In the genomic region with DNA sequence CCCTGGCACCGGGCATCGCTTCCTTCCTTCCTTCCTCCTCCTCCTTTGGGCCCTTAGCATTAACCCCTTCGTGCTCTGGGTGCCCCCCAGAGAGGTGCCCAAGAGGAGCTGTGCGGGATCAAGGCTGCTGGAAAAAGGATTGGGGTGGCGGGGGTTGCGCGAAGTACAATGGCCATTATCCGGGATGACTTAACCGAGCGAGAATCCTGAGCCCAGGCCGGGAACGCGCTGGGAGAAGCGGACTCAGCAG, we compare ENCODE assay signal across 9 cellular contexts. TPM values are rescaled to one million over a fixed set of nuclear protein-coding genes. Genes with fewer than 3 reads are reported as not detected.
DNase-seq lines count a peak whose midpoint lies in the region; ATAC-seq and TF ChIP-seq lines count a peak whose summit lies in the region.
"Had no signal": no experiment of that assay in that cellular context is flagged by ENCODE, and none has a peak within 500 bp of the region (broad histone marks: within the 10 kb centered on the region; RNA-seq: fewer than 3 reads in every experiment).

No MANE protein-coding gene starts in this region.

- H3K4me1 ChIP-seq in ES-I3 (ENCODE audit: insufficient read depth, low read length) (peaks cover 14% of the 10 kb centered on the region; the same call in 1 of the 2 replicates), OCI-LY7 (ENCODE audit: insufficient read depth, low read length, poor library complexity, severe bottlenecking) (peaks cover 19% of the 10 kb centered on the region), aorta (ENCODE audit: control insufficient read depth in 1 of 2, insufficient read depth in 2 of 2, low read length in 2 of 2) (no peaks in the 10 kb centered on the region)

- 2 to 6% methylated on average over 14 of the region's 14 CpGs for WGBS in aorta, 2 donors

- TF ChIP-seq CTCF in OCI-LY7 (conservative IDR thresholded peaks at IDR 0.05; ENCODE audit: low read length) (no peak), fibroblast of the aortic adventitia (IDR thresholded peaks at IDR 0.05; ENCODE audit: insufficient read depth, low read length) (no peak)

- CTCF ChIA-PET in OCI-LY7 (lab: Charles Lee; ENCODE audit: unreplicated experiment) = interaction anchor here (1.2 to 2.2 kb wide), 3 partner anchors 9 to 22 kb away, joined by 4 to 16 read pairs (median 4); no protein-coding TSS in a partner anchor

- H2AFZ ChIP-seq in OCI-LY7 (ENCODE audit: low read length) = no peak overlapping the region

- no peaks in the 10 kb centered on the region for H3K36me3 ChIP-seq in ES-I3 (ENCODE audit: insufficient read depth, low read length)
- no peaks in the 10 kb centered on the region for H3K36me3 ChIP-seq in OCI-LY7 (ENCODE audit: insufficient read depth, low read length)
- H3K36me3 ChIP-seq in aorta (ENCODE audit: control insufficient read depth in 1 of 2, insufficient read depth in 2 of 2, low read length in 1 of 2) = no peaks in the 10 kb centered on the region

- H3K4me3 ChIP-seq in OCI-LY7 (ENCODE audit: low read depth, low read length, poor library complexity, severe bottlenecking) = peak overlapping the region; percentile 23
- peak overlapping the region; percentile 42 for H3K4me3 ChIP-seq in fibroblast of the aortic adventitia (ENCODE audit: low read depth, low read length)
- H3K4me3 ChIP-seq in skeletal muscle cell (ENCODE audit: low read depth, low read length) = peak overlapping the region; percentile 36
- no peak overlapping the region for H3K4me3 ChIP-seq in aorta (ENCODE audit: low read length in 2 of 2)

- no peaks in the 10 kb centered on the region for H3K9me2 ChIP-seq in OCI-LY7 (ENCODE audit: insufficient read depth, low read length)

- peak overlapping the region; percentile 56 for H3K4me2 ChIP-seq in OCI-LY7 (ENCODE audit: low read length)

- H3K27me3 ChIP-seq in aorta (ENCODE audit: control insufficient read depth in 1 of 2, insufficient read depth in 2 of 2, low read length in 1 of 2) = no peaks in the 10 kb centered on the region

- H3K79me2 ChIP-seq in OCI-LY7 (ENCODE audit: insufficient read depth, low read depth, low read length) = no peaks in the 10 kb centered on the region

- no peak for DNase-seq in OCI-LY7 (ENCODE audit: low spot score)
- no peak for DNase-seq in fibroblast of the aortic adventitia (ENCODE audit: low read depth)
- DNase-seq in skeletal muscle cell (ENCODE audit: low read depth) = no peak
- DNase-seq in aorta = no peak
- no peak for DNase-seq in activated CD4-positive, alpha-beta T cell treated with anti-CD3 and anti-CD28 coated beads for 4 hours
- DNase-seq: NCI-H1694 had no signal

- intact Hi-C loops in OCI-LY7 (cut with micrococcal nuclease; ENCODE audit: unreplicated experiment) = loop anchor here (1.0 kb wide), 1 partner anchor 27 kb away; no protein-coding TSS in a partner anchor
- intact Hi-C loops in aorta (cut with DNase I) = no loop called here

- no peak for ATAC-seq in aorta (ENCODE audit: low FRiP score)
- ATAC-seq in HG03159 (IDR thresholded peaks at IDR 0.05; ENCODE audit: unreplicated experiment) = no peak
- no peak for ATAC-seq in GM19455 (IDR thresholded peaks at IDR 0.05; ENCODE audit: unreplicated experiment)

- no peak overlapping the region for H3K27ac ChIP-seq in OCI-LY7 (ENCODE audit: low read depth, low read length, poor library complexity, severe bottlenecking)
- H3K27ac ChIP-seq in aorta (ENCODE audit: low read depth in 1 of 2, low read length in 2 of 2) = no peak overlapping the region

- H4K20me1 ChIP-seq in OCI-LY7 (ENCODE audit: insufficient read depth, low read length) = no peaks in the 10 kb centered on the region

- H3K9me3 ChIP-seq in ES-I3 (ENCODE audit: control insufficient read depth, insufficient read depth, low read length) = no peaks in the 10 kb centered on the region
- H3K9me3 ChIP-seq in OCI-LY7 (ENCODE audit: low read length) = no peaks in the 10 kb centered on the region
- no peaks in the 10 kb centered on the region for H3K9me3 ChIP-seq in aorta (ENCODE audit: control insufficient read depth, low read length)

- POLR2A ChIA-PET in OCI-LY7 (lab: Charles Lee) = no interaction called here

- peak overlapping the region; percentile 32; the same call in 1 of the 2 replicates for H3K9ac ChIP-seq in ES-I3 (ENCODE audit: low read depth, low read length)

- no TSS peak for BruUV-seq in OCI-LY7 (replicated peaks; lab: Mats Ljungman, UMichigan)

RNA-seq across cellular contexts. Expression of gene DHH, which starts 2.8 kb away (rescaled TPM):
- 0.06 TPM in 1 of 2 replicates, not detected in the other for total RNA-seq in OCI-LY7 (2014; rRNA removed; shearing (Covaris generic))
- total RNA-seq in OCI-LY7 (2022) (0.17 and 0.31 TPM in 2 replicates), fibroblast of the aortic adventitia (ENCODE audit: low replicate concordance) (0.41 TPM in 1 of 2 replicates, not detected in the other), aorta (1 to 10 TPM; 1.3 to 3.6 TPM)
- under 1 TPM in 1 of 2 donors, not detected in 1; 0.33 TPM for polyA plus RNA-seq in aorta

RNA-seq across cellular contexts. Expression of gene LMBR1L, which starts 18.9 kb away (rescaled TPM):
- total RNA-seq in OCI-LY7 (2014; rRNA removed; shearing (Covaris generic)) = 26.8 and 37.2 TPM in 2 replicates
- total RNA-seq in OCI-LY7 (2022) (43.6 and 48.1 TPM in 2 replicates), fibroblast of the aortic adventitia (ENCODE audit: low replicate concordance) (20.2 and 57.3 TPM in 2 replicates), aorta (100 to 1,000 TPM in 1 of 2 donors, 10 to 100 TPM in 1; 69.2 to 104 TPM)
- 100 to 1,000 TPM in 1 of 2 donors, 1 to 10 TPM in 1; 5.6 to 160 TPM for polyA plus RNA-seq in aorta

RNA-seq across cellular contexts. Expression of gene RHEBL1, which starts 22.0 kb away (rescaled TPM):
- 3.0 and 3.7 TPM in 2 replicates for total RNA-seq in OCI-LY7 (2014; rRNA removed; shearing (Covaris generic))
- 3.1 and 3.4 TPM in 2 replicates for total RNA-seq in OCI-LY7 (2022)
- 0.25 and 0.54 TPM in 2 replicates for total RNA-seq in fibroblast of the aortic adventitia (ENCODE audit: low replicate concordance)
- 1 to 10 TPM in 1 of 2 donors, under 1 TPM in 1; 0.55 to 1.1 TPM for total RNA-seq in aorta
- 1 to 10 TPM; 1.3 to 2.4 TPM for polyA plus RNA-seq in aorta

RNA-seq across cellular contexts. Expression of gene KMT2D, which starts 31.2 kb away (rescaled TPM):
- 41.8 and 43.2 TPM in 2 replicates for total RNA-seq in OCI-LY7 (2014; rRNA removed; shearing (Covaris generic))
- total RNA-seq in OCI-LY7 (2022) = 122 and 129 TPM in 2 replicates
- 22.6 and 23.8 TPM in 2 replicates for total RNA-seq in fibroblast of the aortic adventitia (ENCODE audit: low replicate concordance)
- total RNA-seq in aorta = 10 to 100 TPM; 88.6 to 97.4 TPM
- 10 to 100 TPM; 11.5 to 14.4 TPM for polyA plus RNA-seq in aorta

RNA-seq across cellular contexts. Expression of gene TUBA1B, which starts 39.4 kb away (rescaled TPM):
- total RNA-seq in OCI-LY7 (2014; rRNA removed; shearing (Covaris generic)) = 3,393 and 3,539 TPM in 2 replicates
- total RNA-seq in OCI-LY7 (2022) = 2,079 and 2,137 TPM in 2 replicates
- 159 and 2,451 TPM in 2 replicates for total RNA-seq in fibroblast of the aortic adventitia (ENCODE audit: low replicate concordance)
- total RNA-seq in aorta = 100 to 1,000 TPM; 403 to 813 TPM
- polyA plus RNA-seq in aorta = 100 to 1,000 TPM; 619 to 672 TPM

Comparison
In these comparisons a context has a peak if more than half of its experiments do, and no peak if none do; other contexts are left out.
1. H3K4me3 ChIP-seq: peak in OCI-LY7 (single experiment), fibroblast of the aortic adventitia (single experiment) and skeletal muscle cell (single experiment); none in aorta (0 of 2).